Comparison of ENCODE assay signal across 1 cellular context in genomic region chr20:63230800-63231268, GRCh38.
TF ChIP-seq lines count a peak whose summit lies in the region.

No MANE protein-coding gene starts in this region.

TF ChIP-seq in HepG2, 621 proteins besides CTCF, POLR2A, EP300 and RAD21 (continued from another document and continues in another):
- TF ChIP-seq, protein P1, sequence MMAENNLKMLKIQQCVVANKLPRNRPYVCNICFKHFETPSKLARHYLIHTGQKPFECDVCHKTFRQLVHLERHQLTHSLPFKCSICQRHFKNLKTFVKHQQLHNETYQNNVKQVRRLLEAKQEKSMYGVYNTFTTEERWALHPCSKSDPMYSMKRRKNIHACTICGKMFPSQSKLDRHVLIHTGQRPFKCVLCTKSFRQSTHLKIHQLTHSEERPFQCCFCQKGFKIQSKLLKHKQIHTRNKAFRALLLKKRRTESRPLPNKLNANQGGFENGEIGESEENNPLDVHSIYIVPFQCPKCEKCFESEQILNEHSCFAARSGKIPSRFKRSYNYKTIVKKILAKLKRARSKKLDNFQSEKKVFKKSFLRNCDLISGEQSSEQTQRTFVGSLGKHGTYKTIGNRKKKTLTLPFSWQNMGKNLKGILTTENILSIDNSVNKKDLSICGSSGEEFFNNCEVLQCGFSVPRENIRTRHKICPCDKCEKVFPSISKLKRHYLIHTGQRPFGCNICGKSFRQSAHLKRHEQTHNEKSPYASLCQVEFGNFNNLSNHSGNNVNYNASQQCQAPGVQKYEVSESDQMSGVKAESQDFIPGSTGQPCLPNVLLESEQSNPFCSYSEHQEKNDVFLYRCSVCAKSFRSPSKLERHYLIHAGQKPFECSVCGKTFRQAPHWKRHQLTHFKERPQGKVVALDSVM (CRISPR knock-in tag; IDR thresholded peaks at IDR 0.05) = no peak
- TF ChIP-seq ZSCAN22 (CRISPR knock-in tag; IDR thresholded peaks at IDR 0.05) (no peak), IRF9 (CRISPR knock-in tag; IDR thresholded peaks at IDR 0.05; ENCODE audit: borderline replicate concordance) (no peak), ZBTB20 (CRISPR knock-in tag; IDR thresholded peaks at IDR 0.05; ENCODE audit: borderline replicate concordance, low read depth) (no peak), CBFB (CRISPR knock-in tag; IDR thresholded peaks at IDR 0.05) (no peak), MTERF4 (CRISPR knock-in tag; IDR thresholded peaks at IDR 0.05) (no peak), FLYWCH1 (CRISPR knock-in tag; IDR thresholded peaks at IDR 0.05) (no peak), FOXM1 (CRISPR knock-in tag; IDR thresholded peaks at IDR 0.05) (no peak), JUNB (CRISPR knock-in tag; IDR thresholded peaks at IDR 0.05; ENCODE audit: borderline replicate concordance) (no peak), ZNF446 (CRISPR knock-in tag; IDR thresholded peaks at IDR 0.05) (no peak), FOXP1 (IDR thresholded peaks at IDR 0.05) (no peak), FOXP1 (CRISPR knock-in tag; IDR thresholded peaks at IDR 0.05) (no peak), ZBTB7B (CRISPR knock-in tag; IDR thresholded peaks at IDR 0.05) (no peak; the same call in 1 of the 2 replicates), NFATC3 (CRISPR knock-in tag; IDR thresholded peaks at IDR 0.05) (no peak), ZNF207 (IDR thresholded peaks at IDR 0.05; ENCODE audit: borderline replicate concordance) (no peak), ZNF317 (CRISPR knock-in tag; IDR thresholded peaks at IDR 0.05) (no peak), ZNF274 (CRISPR knock-in tag; IDR thresholded peaks at IDR 0.05) (no peak), NFE2L1 (CRISPR knock-in tag; IDR thresholded peaks at IDR 0.05; ENCODE audit: borderline replicate concordance) (peak; percentile 18; the same call in 1 of the 2 replicates), ZSCAN21 (CRISPR knock-in tag; IDR thresholded peaks at IDR 0.05; ENCODE audit: borderline replicate concordance) (no peak; the same call in 1 of the 2 replicates), MYNN (CRISPR knock-in tag; IDR thresholded peaks at IDR 0.05; ENCODE audit: low read depth) (no peak), ZNF883 (CRISPR knock-in tag; IDR thresholded peaks at IDR 0.05; ENCODE audit: not compliant biosample characterization) (peak; percentile 41), ZZZ3 (CRISPR knock-in tag; IDR thresholded peaks at IDR 0.05; ENCODE audit: borderline replicate concordance) (no peak), HDAC2 (CRISPR knock-in tag; IDR thresholded peaks at IDR 0.05) (peak; percentile 49; the same call in 1 of the 2 replicates), XRCC5 (optimal IDR thresholded peaks at IDR 0.05; ENCODE audit: low read length) (peak; percentile 97), PATZ1 (CRISPR knock-in tag; IDR thresholded peaks at IDR 0.05) (peak; percentile 45; the same call in 1 of the 2 replicates), ZNF558 (CRISPR knock-in tag; IDR thresholded peaks at IDR 0.05; ENCODE audit: borderline replicate concordance) (no peak), ZNF816 (CRISPR knock-in tag; IDR thresholded peaks at IDR 0.05; ENCODE audit: borderline replicate concordance) (no peak), ZNF616 (CRISPR knock-in tag; IDR thresholded peaks at IDR 0.05; ENCODE audit: low read depth) (no peak), ZNF224 (CRISPR knock-in tag; IDR thresholded peaks at IDR 0.05) (no peak), ZNF891 (CRISPR knock-in tag; IDR thresholded peaks at IDR 0.05) (no peak), ESRRA (CRISPR knock-in tag; IDR thresholded peaks at IDR 0.05; ENCODE audit: low read depth) (no peak), KLF12 (CRISPR knock-in tag; IDR thresholded peaks at IDR 0.05; ENCODE audit: borderline replicate concordance) (no peak), RXRB (CRISPR knock-in tag; IDR thresholded peaks at IDR 0.05; ENCODE audit: borderline replicate concordance) (no peak)
- TF ChIP-seq, protein P2, sequence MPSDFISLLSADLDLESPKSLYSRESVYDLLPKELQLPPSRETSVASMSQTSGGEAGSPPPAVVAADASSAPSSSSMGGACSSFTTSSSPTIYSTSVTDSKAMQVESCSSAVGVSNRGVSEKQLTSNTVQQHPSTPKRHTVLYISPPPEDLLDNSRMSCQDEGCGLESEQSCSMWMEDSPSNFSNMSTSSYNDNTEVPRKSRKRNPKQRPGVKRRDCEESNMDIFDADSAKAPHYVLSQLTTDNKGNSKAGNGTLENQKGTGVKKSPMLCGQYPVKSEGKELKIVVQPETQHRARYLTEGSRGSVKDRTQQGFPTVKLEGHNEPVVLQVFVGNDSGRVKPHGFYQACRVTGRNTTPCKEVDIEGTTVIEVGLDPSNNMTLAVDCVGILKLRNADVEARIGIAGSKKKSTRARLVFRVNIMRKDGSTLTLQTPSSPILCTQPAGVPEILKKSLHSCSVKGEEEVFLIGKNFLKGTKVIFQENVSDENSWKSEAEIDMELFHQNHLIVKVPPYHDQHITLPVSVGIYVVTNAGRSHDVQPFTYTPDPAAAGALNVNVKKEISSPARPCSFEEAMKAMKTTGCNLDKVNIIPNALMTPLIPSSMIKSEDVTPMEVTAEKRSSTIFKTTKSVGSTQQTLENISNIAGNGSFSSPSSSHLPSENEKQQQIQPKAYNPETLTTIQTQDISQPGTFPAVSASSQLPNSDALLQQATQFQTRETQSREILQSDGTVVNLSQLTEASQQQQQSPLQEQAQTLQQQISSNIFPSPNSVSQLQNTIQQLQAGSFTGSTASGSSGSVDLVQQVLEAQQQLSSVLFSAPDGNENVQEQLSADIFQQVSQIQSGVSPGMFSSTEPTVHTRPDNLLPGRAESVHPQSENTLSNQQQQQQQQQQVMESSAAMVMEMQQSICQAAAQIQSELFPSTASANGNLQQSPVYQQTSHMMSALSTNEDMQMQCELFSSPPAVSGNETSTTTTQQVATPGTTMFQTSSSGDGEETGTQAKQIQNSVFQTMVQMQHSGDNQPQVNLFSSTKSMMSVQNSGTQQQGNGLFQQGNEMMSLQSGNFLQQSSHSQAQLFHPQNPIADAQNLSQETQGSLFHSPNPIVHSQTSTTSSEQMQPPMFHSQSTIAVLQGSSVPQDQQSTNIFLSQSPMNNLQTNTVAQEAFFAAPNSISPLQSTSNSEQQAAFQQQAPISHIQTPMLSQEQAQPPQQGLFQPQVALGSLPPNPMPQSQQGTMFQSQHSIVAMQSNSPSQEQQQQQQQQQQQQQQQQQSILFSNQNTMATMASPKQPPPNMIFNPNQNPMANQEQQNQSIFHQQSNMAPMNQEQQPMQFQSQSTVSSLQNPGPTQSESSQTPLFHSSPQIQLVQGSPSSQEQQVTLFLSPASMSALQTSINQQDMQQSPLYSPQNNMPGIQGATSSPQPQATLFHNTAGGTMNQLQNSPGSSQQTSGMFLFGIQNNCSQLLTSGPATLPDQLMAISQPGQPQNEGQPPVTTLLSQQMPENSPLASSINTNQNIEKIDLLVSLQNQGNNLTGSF (CRISPR knock-in tag; IDR thresholded peaks at IDR 0.05) = no peak
- TF ChIP-seq, protein P3, sequence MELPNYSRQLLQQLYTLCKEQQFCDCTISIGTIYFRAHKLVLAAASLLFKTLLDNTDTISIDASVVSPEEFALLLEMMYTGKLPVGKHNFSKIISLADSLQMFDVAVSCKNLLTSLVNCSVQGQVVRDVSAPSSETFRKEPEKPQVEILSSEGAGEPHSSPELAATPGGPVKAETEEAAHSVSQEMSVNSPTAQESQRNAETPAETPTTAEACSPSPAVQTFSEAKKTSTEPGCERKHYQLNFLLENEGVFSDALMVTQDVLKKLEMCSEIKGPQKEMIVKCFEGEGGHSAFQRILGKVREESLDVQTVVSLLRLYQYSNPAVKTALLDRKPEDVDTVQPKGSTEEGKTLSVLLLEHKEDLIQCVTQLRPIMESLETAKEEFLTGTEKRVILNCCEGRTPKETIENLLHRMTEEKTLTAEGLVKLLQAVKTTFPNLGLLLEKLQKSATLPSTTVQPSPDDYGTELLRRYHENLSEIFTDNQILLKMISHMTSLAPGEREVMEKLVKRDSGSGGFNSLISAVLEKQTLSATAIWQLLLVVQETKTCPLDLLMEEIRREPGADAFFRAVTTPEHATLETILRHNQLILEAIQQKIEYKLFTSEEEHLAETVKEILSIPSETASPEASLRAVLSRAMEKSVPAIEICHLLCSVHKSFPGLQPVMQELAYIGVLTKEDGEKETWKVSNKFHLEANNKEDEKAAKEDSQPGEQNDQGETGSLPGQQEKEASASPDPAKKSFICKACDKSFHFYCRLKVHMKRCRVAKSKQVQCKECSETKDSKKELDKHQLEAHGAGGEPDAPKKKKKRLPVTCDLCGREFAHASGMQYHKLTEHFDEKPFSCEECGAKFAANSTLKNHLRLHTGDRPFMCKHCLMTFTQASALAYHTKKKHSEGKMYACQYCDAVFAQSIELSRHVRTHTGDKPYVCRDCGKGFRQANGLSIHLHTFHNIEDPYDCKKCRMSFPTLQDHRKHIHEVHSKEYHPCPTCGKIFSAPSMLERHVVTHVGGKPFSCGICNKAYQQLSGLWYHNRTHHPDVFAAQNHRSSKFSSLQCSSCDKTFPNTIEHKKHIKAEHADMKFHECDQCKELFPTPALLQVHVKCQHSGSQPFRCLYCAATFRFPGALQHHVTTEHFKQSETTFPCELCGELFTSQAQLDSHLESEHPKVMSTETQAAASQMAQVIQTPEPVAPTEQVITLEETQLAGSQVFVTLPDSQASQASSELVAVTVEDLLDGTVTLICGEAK (IDR thresholded peaks at IDR 0.05) = no peak
- TF ChIP-seq, protein P3 (CRISPR knock-in tag; IDR thresholded peaks at IDR 0.05) = no peak
- TF ChIP-seq, protein P4, sequence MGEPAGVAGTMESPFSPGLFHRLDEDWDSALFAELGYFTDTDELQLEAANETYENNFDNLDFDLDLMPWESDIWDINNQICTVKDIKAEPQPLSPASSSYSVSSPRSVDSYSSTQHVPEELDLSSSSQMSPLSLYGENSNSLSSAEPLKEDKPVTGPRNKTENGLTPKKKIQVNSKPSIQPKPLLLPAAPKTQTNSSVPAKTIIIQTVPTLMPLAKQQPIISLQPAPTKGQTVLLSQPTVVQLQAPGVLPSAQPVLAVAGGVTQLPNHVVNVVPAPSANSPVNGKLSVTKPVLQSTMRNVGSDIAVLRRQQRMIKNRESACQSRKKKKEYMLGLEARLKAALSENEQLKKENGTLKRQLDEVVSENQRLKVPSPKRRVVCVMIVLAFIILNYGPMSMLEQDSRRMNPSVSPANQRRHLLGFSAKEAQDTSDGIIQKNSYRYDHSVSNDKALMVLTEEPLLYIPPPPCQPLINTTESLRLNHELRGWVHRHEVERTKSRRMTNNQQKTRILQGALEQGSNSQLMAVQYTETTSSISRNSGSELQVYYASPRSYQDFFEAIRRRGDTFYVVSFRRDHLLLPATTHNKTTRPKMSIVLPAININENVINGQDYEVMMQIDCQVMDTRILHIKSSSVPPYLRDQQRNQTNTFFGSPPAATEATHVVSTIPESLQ (CRISPR knock-in tag; conservative IDR thresholded peaks at IDR 0.05) = no peak
